In the genomic region with DNA sequence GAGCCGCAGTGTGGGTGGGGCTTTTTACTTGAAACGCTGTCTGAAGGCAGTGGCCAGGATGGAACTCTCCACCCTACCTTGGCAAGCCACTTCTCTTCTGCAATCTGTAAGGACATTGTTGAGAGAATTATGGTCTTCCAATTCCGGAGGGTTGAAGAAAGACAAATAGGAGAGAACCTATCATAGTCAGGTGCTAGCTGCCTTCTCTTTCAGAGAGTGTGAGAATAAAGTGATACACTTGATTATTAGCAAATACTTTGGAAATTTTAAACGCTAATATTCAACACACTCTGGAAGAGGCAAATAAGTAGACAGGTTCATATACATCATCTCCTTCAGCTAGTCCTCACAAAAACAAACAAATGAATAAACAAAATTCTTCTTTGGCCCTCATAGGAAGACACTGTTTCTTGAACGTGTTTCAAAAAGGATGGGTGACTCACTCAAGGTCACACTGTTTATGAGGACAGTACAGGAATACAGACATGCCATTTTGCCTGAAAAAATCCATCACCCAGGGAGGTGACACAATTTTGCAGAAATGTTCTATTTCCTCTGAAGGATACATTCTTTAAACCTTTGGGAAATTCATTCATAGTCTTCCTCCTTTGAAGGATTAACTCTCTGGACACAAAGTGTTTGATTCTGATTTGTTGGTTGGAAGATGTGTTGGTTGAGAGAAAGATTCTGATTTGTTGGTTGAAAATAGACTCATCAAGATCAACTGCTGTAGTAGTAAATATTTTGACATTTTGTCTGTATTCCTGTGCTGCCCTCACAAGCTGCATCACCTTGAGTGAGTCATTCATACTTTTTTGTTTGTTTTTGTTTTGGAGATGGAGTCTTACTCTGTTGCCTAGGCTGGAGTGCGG, we compare ENCODE assay signal across 1 cellular context.
TF ChIP-seq lines count a peak whose summit lies in the region.

No MANE protein-coding gene starts in this region.

TF ChIP-seq in HCT116, 20 proteins besides CTCF, POLR2A, EP300 and RAD21:
- TF ChIP-seq SRF (IDR thresholded peaks at IDR 0.05; ENCODE audit: low read depth) (no peak), EZH2phosphoT487 (IDR thresholded peaks at IDR 0.05; ENCODE audit: borderline replicate concordance) (no peak), SP1 (IDR thresholded peaks at IDR 0.05; ENCODE audit: low read depth) (no peak), POLR2AphosphoS5 (IDR thresholded peaks at IDR 0.05; ENCODE audit: low read depth, low read length) (no peak), ZNF274 (IDR thresholded peaks at IDR 0.05; ENCODE audit: low read depth, low read length) (no peak), CEBPB (IDR thresholded peaks at IDR 0.05; ENCODE audit: low read depth) (no peak), JUND (IDR thresholded peaks at IDR 0.05) (no peak)
- TF ChIP-seq, protein P1, sequence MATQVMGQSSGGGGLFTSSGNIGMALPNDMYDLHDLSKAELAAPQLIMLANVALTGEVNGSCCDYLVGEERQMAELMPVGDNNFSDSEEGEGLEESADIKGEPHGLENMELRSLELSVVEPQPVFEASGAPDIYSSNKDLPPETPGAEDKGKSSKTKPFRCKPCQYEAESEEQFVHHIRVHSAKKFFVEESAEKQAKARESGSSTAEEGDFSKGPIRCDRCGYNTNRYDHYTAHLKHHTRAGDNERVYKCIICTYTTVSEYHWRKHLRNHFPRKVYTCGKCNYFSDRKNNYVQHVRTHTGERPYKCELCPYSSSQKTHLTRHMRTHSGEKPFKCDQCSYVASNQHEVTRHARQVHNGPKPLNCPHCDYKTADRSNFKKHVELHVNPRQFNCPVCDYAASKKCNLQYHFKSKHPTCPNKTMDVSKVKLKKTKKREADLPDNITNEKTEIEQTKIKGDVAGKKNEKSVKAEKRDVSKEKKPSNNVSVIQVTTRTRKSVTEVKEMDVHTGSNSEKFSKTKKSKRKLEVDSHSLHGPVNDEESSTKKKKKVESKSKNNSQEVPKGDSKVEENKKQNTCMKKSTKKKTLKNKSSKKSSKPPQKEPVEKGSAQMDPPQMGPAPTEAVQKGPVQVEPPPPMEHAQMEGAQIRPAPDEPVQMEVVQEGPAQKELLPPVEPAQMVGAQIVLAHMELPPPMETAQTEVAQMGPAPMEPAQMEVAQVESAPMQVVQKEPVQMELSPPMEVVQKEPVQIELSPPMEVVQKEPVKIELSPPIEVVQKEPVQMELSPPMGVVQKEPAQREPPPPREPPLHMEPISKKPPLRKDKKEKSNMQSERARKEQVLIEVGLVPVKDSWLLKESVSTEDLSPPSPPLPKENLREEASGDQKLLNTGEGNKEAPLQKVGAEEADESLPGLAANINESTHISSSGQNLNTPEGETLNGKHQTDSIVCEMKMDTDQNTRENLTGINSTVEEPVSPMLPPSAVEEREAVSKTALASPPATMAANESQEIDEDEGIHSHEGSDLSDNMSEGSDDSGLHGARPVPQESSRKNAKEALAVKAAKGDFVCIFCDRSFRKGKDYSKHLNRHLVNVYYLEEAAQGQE (IDR thresholded peaks at IDR 0.05; ENCODE audit: low read depth), result no peak
- TF ChIP-seq, protein P2, sequence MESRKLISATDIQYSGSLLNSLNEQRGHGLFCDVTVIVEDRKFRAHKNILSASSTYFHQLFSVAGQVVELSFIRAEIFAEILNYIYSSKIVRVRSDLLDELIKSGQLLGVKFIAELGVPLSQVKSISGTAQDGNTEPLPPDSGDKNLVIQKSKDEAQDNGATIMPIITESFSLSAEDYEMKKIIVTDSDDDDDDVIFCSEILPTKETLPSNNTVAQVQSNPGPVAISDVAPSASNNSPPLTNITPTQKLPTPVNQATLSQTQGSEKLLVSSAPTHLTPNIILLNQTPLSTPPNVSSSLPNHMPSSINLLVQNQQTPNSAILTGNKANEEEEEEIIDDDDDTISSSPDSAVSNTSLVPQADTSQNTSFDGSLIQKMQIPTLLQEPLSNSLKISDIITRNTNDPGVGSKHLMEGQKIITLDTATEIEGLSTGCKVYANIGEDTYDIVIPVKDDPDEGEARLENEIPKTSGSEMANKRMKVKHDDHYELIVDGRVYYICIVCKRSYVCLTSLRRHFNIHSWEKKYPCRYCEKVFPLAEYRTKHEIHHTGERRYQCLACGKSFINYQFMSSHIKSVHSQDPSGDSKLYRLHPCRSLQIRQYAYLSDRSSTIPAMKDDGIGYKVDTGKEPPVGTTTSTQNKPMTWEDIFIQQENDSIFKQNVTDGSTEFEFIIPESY (IDR thresholded peaks at IDR 0.05; ENCODE audit: extremely low read depth, insufficient replicate concordance, low read length), result no peak
- TF ChIP-seq, protein P3, sequence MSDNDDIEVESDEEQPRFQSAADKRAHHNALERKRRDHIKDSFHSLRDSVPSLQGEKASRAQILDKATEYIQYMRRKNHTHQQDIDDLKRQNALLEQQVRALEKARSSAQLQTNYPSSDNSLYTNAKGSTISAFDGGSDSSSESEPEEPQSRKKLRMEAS (IDR thresholded peaks at IDR 0.05), result no peak
